ENCODE assay signal across 12 cellular contexts in the genomic region with DNA sequence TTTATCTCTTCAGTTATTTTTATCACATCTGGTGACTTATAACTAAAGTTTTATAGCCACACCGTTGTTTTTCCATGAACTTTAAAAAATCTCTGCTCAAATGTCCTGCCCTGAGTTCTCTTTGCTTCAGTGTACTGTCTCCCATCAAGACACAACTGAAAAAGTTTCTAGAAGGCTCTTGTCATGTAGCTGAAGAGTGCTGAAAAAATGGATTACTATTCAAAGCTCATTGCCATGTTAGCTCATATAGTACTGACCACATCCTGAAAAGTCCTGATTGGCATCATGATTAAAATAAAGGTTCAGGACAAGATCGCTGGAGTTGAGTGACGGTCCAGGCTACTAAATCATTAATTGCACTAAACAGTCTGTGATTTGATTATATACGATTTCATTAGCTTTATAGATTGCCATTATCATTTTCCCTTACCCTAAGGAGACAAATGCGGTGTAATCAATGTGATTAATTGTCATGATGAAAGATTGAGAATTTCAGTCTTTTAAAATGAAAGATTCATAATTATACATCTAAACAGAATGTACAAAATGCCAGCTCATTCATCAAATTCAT.
A peak's percentile ranks its signal among the peaks of the same experiment; 100 is the strongest.
DNase-seq lines count a peak whose midpoint lies in the region; ATAC-seq and TF ChIP-seq lines count a peak whose summit lies in the region.
"Had no signal": no experiment of that assay in that cellular context is flagged by ENCODE, and none has a peak within 500 bp of the region (broad histone marks: within the 10 kb centered on the region; RNA-seq: fewer than 3 reads in every experiment).

No MANE protein-coding gene starts in this region.

- H3K9me3 Mint-ChIP-seq in chondrocyte (ENCODE audit: low read depth) = peaks cover 12% of the 10 kb centered on the region
- H3K9me3 Mint-ChIP-seq in naive thymus-derived CD8-positive, alpha-beta T cell = no peaks in the 10 kb centered on the region

- peaks cover 9% of the 10 kb centered on the region for H3K36me3 Mint-ChIP-seq in chondrocyte (ENCODE audit: low read depth)
- peaks cover 9 to 38% (median 32%) of the 10 kb centered on the region in 3 donors for H3K36me3 Mint-ChIP-seq in naive thymus-derived CD8-positive, alpha-beta T cell

- no peaks in the 10 kb centered on the region for H3K27me3 ChIP-seq in GM23248 (replicated peaks; ENCODE audit: insufficient read depth)
- H3K27me3 ChIP-seq: BLaER1 had no signal

- no peak overlapping the region for H2AFZ ChIP-seq in GM23248

- in situ Hi-C loops in GM23248 (cut with MboI) (no loop called here), GM13977 (cut with MboI; ENCODE audit: low pct_unique_long_range_greater_than_20kb, low sequenced_read_pairs, unreplicated experiment) (no loop called here)

- no peaks in the 10 kb centered on the region for H3K9me2 ChIP-seq in GM23248 (ENCODE audit: insufficient read depth)

- no peaks in the 10 kb centered on the region for H3K36me3 ChIP-seq in GM23248 (ENCODE audit: low read depth)

- TF ChIP-seq CTCF in 22Rv1 (IDR thresholded peaks at IDR 0.05) (no peak), chondrocyte (IDR thresholded peaks at IDR 0.05) (no peak), GM13977 (IDR thresholded peaks at IDR 0.05; ENCODE audit: extremely low read depth, insufficient read depth, missing control alignments) (no peak)

- H3K4me3 Mint-ChIP-seq in chondrocyte (ENCODE audit: unreplicated experiment) = no peak overlapping the region
- H3K4me3 Mint-ChIP-seq in naive thymus-derived CD8-positive, alpha-beta T cell = no peak overlapping the region

- H3K27ac ChIP-seq in 22Rv1 (peak overlapping the region; percentile 93), GM23248 (peak overlapping the region; percentile 81)
- H3K27ac ChIP-seq: BLaER1 had no signal

- H4K20me1 ChIP-seq in GM23248 (ENCODE audit: insufficient read depth) = no peaks in the 10 kb centered on the region
- H4K20me1 ChIP-seq: BLaER1 had no signal

- no peaks in the 10 kb centered on the region for H3K27me3 Mint-ChIP-seq in chondrocyte (ENCODE audit: low read depth)
- H3K27me3 Mint-ChIP-seq in naive thymus-derived CD8-positive, alpha-beta T cell = no peaks in the 10 kb centered on the region

- 93 to 96% methylated on average over 5 of the region's 5 CpGs for WGBS in GM23248 (ENCODE audit: low coverage in 1 of 2, low lambda C conversion rate in 2 of 2, missing lambda C conversion rate in 2 of 2), 2 experiments

- H3K4me1 Mint-ChIP-seq in chondrocyte (ENCODE audit: low read depth) = peaks cover 41% of the 10 kb centered on the region
- H3K4me1 Mint-ChIP-seq in naive thymus-derived CD8-positive, alpha-beta T cell = peaks cover 34 to 57% (median 50%) of the 10 kb centered on the region in 4 donors

- no peaks in the 10 kb centered on the region for H3K79me2 ChIP-seq in GM23248 (ENCODE audit: insufficient read depth)

- no peak overlapping the region for H3K4me3 ChIP-seq in GM23248
- H3K4me3 ChIP-seq: BLaER1 had no signal

- H3K27ac Mint-ChIP-seq in chondrocyte (ENCODE audit: unreplicated experiment) = peak overlapping the region; percentile 49
- H3K27ac Mint-ChIP-seq in naive thymus-derived CD8-positive, alpha-beta T cell = peak overlapping the region in 6 of 10 donors; percentile 1 to 63 (median 34)

- POLR2A ChIA-PET in naive thymus-derived CD8-positive, alpha-beta T cell (lab: Charles Lee) = no interaction called here

- H3K4me2 ChIP-seq in GM23248 (ENCODE audit: unreplicated experiment) = no peak overlapping the region

- H3F3A ChIP-seq in GM23248 (ENCODE audit: insufficient read depth) = peaks cover 19% of the 10 kb centered on the region

- no peak for ATAC-seq in naive thymus-derived CD8-positive, alpha-beta T cell
- no peak for ATAC-seq in HG03342 (IDR thresholded peaks at IDR 0.05; ENCODE audit: unreplicated experiment)

- H3K9me3 ChIP-seq in GM23248 (ENCODE audit: low read depth) = no peaks in the 10 kb centered on the region

- peaks cover 43% of the 10 kb centered on the region for H3K4me1 ChIP-seq in GM23248 (ENCODE audit: insufficient read depth)

- DNase-seq in GM23248 (no peak), chondrocyte (ENCODE audit: low spot score) (no peak), GM13977 (ENCODE audit: low spot score) (no peak), SHP77 treated with DMSO at 0.1 percent for 48 hours (lab: John Stamatoyannopoulos, UW) (no peak), amniotic stem cell (lab: John Stamatoyannopoulos, UW) (no peak)
- DNase-seq in naive thymus-derived CD8-positive, alpha-beta T cell = no peak
- DNase-seq: activated CD4-positive, alpha-beta T cell treated with anti-CD3 and anti-CD28 coated beads for 1 hour; activated T-cell treated with anti-CD3 and anti-CD28 coated beads, Interleukin-2, amount 50 U/mL, for 1 hour; MV-4-11 had no signal

- peak overlapping the region; percentile 24; the same call in 1 of the 2 replicates for H3K9ac ChIP-seq in GM23248
- H3K9ac ChIP-seq: BLaER1 had no signal
